8 cellular contexts compared by ENCODE assay signal in genomic region chr7:2844153-2845077, GRCh38. TPM values are rescaled to one million over a fixed set of nuclear protein-coding genes. Genes with fewer than 3 reads are reported as not detected.
A peak's percentile ranks its signal among the peaks of the same experiment; 100 is the strongest.
DNase-seq lines count a peak whose midpoint lies in the region; ATAC-seq, FAIRE-seq and TF ChIP-seq lines count a peak whose summit lies in the region.

GNA12 (minus strand) TSS chr7:2844308; CDS start chr7:2844161, 147 bp downstream.

- CTCF ChIA-PET in HepG2 (lab: Yijun Ruan, JAX; ENCODE audit: low intra/inter-chr PET ratio, low total read pairs) = no interaction called here

- POLR2A ChIA-PET in HepG2 (lab: Yijun Ruan, JAX) = interaction anchor here (0.6 to 1.1 kb wide), 8 partner anchors 9 to 45 kb away, joined by 3 to 5 read pairs (median 3); no protein-coding TSS in a partner anchor

- intact Hi-C loops in dendritic cell treated with granulocyte-macrophage colony-stimulating factor and Interleukin-4, amounts not matched to agents 40 ng/mL and 50 ng/mL, for 4 days (cut with micrococcal nuclease) = loop anchor here (1.0 to 10.0 kb wide), 2 partner anchors 19 to 60 kb away; no protein-coding TSS in a partner anchor
- intact Hi-C loops in HepG2 (cut with micrococcal nuclease; ENCODE audit: unreplicated experiment) = loop anchor here (1.0 kb wide), 1 partner anchor 42 kb away; no protein-coding TSS in a partner anchor

- H3K36me3 ChIP-seq in BLaER1 treated with 17β-estradiol and CSF1 and Interleukin-3, amounts not matched to agents 10 nM and 100 nM = peaks cover 0 to 36% (median 16%) of the 10 kb centered on the region in 11 experiments; a peak in 12 of 22 replicates
- peaks cover 0 to 12% of the 10 kb centered on the region in 2 experiments; a peak in 2 of 5 replicates for H3K36me3 ChIP-seq in HepG2 (replicated peaks in 1 of 2; ENCODE audit: control insufficient read depth in 1 of 2, insufficient read depth in 2 of 2, low read length in 2 of 2)

- peak; percentile 83 for FAIRE-seq in HepG2 (lab: Jason Lieb, UNC)

- peak within 1 kb of the TSS; percentile 67 to 95 (median 87) for H3K4me3 ChIP-seq in BLaER1 treated with 17β-estradiol and CSF1 and Interleukin-3, amounts not matched to agents 10 nM and 100 nM
- peak within 1 kb of the TSS; percentile 76 to 86 (median 86) for H3K4me3 ChIP-seq in HepG2 (replicated peaks in 1 of 3; ENCODE audit: insufficient read depth in 1 of 3, low read depth in 2 of 3, low read length in 3 of 3)

- TF ChIP-seq EP300 in HepG2 (IDR thresholded peaks at IDR 0.05; ENCODE audit: low read depth in 2 of 2, low read length in 2 of 2) = no peak
- no peak for TF ChIP-seq EP300 in HepG2 (CRISPR knock-in tag; IDR thresholded peaks at IDR 0.05; ENCODE audit: borderline replicate concordance)

- WGBS in HepG2 (ENCODE audit: low lambda C conversion rate) = 4% methylated on average over 20 of the region's 80 CpGs

- peak within 1 kb of the TSS; percentile 90 to 95 (median 92) for H3K9ac ChIP-seq in BLaER1 treated with 17β-estradiol and CSF1 and Interleukin-3, amounts not matched to agents 10 nM and 100 nM
- peak within 1 kb of the TSS; percentile 84 for H3K9ac ChIP-seq in HepG2 (ENCODE audit: insufficient read depth, low read depth, low read length)

- no peaks in the 10 kb centered on the region for H3K27me3 ChIP-seq in BLaER1 treated with 17β-estradiol and CSF1 and Interleukin-3, amounts not matched to agents 10 nM and 100 nM
- H3K27me3 ChIP-seq in HepG2 (ENCODE audit: control insufficient read depth in 1 of 2, insufficient read depth in 2 of 2, low read length in 2 of 2) = no peaks in the 10 kb centered on the region

- in situ Hi-C loops in HepG2 (cut with HindIII; ENCODE audit: extremely low pct_ligation_motif_present, low pct_unique_long_range_greater_than_20kb) = no loop called here

- ATAC-seq in GM19351 (IDR thresholded peaks at IDR 0.05; ENCODE audit: unreplicated experiment) = peak; percentile 94
- ATAC-seq in HG03521 (IDR thresholded peaks at IDR 0.05; ENCODE audit: unreplicated experiment) = peak; percentile 95
- ATAC-seq in HepG2 = peak; percentile 95

- TSS peak; percentile 99 for BruUV-seq in HepG2 (replicated peaks; lab: Mats Ljungman, UMichigan)

- no peak for TF ChIP-seq CTCF in HepG2 (CRISPR knock-in tag; IDR thresholded peaks at IDR 0.05)

- H3K9me3 ChIP-seq in BLaER1 treated with 17β-estradiol and CSF1 and Interleukin-3, amounts not matched to agents 10 nM and 100 nM (replicated peaks in 1 of 11) = peaks cover 0 to 20% (median 10%) of the 10 kb centered on the region in 11 experiments; a peak in 14 of 22 replicates
- H3K9me3 ChIP-seq in HepG2 (ENCODE audit: low read length) = no peaks in the 10 kb centered on the region

- no peaks in the 10 kb centered on the region for H3K27me3 Mint-ChIP-seq in dendritic cell treated with granulocyte-macrophage colony-stimulating factor and Interleukin-4, amounts not matched to agents 40 ng/mL and 50 ng/mL, for 4 days

- H3K79me2 ChIP-seq in HepG2 (ENCODE audit: insufficient read depth, low read length) = peaks cover 42% of the 10 kb centered on the region

- peaks cover 40 to 49% (median 44%) of the 10 kb centered on the region in 10 experiments for H3K4me1 ChIP-seq in BLaER1 treated with 17β-estradiol and CSF1 and Interleukin-3, amounts not matched to agents 10 nM and 100 nM
- peaks cover 64% of the 10 kb centered on the region for H3K4me1 ChIP-seq in HepG2 (ENCODE audit: insufficient read depth, low read length)

- H4K20me1 ChIP-seq in BLaER1 treated with 17β-estradiol and CSF1 and Interleukin-3, amounts not matched to agents 10 nM and 100 nM = peaks cover 0 to 44% (median 22%) of the 10 kb centered on the region in 11 experiments; a peak in 15 of 22 replicates
- no peaks in the 10 kb centered on the region for H4K20me1 ChIP-seq in HepG2 (ENCODE audit: insufficient read depth, low read length)

- peaks cover 40% of the 10 kb centered on the region for H3K4me1 Mint-ChIP-seq in dendritic cell treated with granulocyte-macrophage colony-stimulating factor and Interleukin-4, amounts not matched to agents 40 ng/mL and 50 ng/mL, for 4 days (ENCODE audit: low read depth)

- peak within 1 kb of the TSS; percentile 81 for H3K27ac Mint-ChIP-seq in dendritic cell treated with granulocyte-macrophage colony-stimulating factor and Interleukin-4, amounts not matched to agents 40 ng/mL and 50 ng/mL, for 4 days

- no peak for TF ChIP-seq RAD21 in HepG2 (CRISPR knock-in tag; IDR thresholded peaks at IDR 0.05)

- H3K36me3 Mint-ChIP-seq in dendritic cell treated with granulocyte-macrophage colony-stimulating factor and Interleukin-4, amounts not matched to agents 40 ng/mL and 50 ng/mL, for 4 days (ENCODE audit: low read depth) = peaks cover 18% of the 10 kb centered on the region

- DNase-seq in NCI-H748 (lab: John Stamatoyannopoulos, UW; ENCODE audit: unreplicated experiment) = peak; percentile 98
- DNase-seq in activated CD4-positive, alpha-beta T cell treated with anti-CD3 and anti-CD28 coated beads, Interleukin-2, amount 50 U/mL, for 1 hour = peak; percentile 98
- DNase-seq in HepG2 (ENCODE audit: low spot score) = peak; percentile 98
- DNase-seq in stimulated activated CD4-positive, alpha-beta T cell treated with anti-CD3 and anti-CD28 coated beads, Interleukin-4, amount 100 ng/mL, for 1 hour = peak; percentile 98

- no peak within 1 kb of the TSS for H2AFZ ChIP-seq in HepG2 (ENCODE audit: low read length)

- H3K9me3 Mint-ChIP-seq in dendritic cell treated with granulocyte-macrophage colony-stimulating factor and Interleukin-4, amounts not matched to agents 40 ng/mL and 50 ng/mL, for 4 days = no peaks in the 10 kb centered on the region

- peak within 1 kb of the TSS; percentile 86 for H3K4me3 Mint-ChIP-seq in dendritic cell treated with granulocyte-macrophage colony-stimulating factor and Interleukin-4, amounts not matched to agents 40 ng/mL and 50 ng/mL, for 4 days

- H3K4me2 ChIP-seq in BLaER1 treated with 17β-estradiol and CSF1 and Interleukin-3, amounts not matched to agents 10 nM and 100 nM = peak within 1 kb of the TSS; percentile 90 to 98 (median 94)
- peak within 1 kb of the TSS; percentile 91 for H3K4me2 ChIP-seq in HepG2 (ENCODE audit: low read depth, low read length)

- TF ChIP-seq POLR2A in HepG2 (IDR thresholded peaks at IDR 0.05; ENCODE audit: insufficient read depth in 1 of 2, low read depth in 2 of 2, low read length in 2 of 2) = peak; percentile 96

- peak within 1 kb of the TSS; percentile 75 to 92 (median 89) for H3K27ac ChIP-seq in BLaER1 treated with 17β-estradiol and CSF1 and Interleukin-3, amounts not matched to agents 10 nM and 100 nM
- H3K27ac ChIP-seq in HepG2 (ENCODE audit: extremely low read length, insufficient read depth, low read length) = peak within 1 kb of the TSS; percentile 72

TF ChIP-seq in HepG2, 621 proteins besides CTCF, POLR2A, EP300 and RAD21 (continues in another document):
- no peak for TF ChIP-seq ZNF841 (CRISPR knock-in tag; IDR thresholded peaks at IDR 0.05; ENCODE audit: borderline replicate concordance)
- TF ChIP-seq ZNF343 (CRISPR knock-in tag; IDR thresholded peaks at IDR 0.05) = no peak
- TF ChIP-seq PAXIP1 (CRISPR knock-in tag; conservative IDR thresholded peaks at IDR 0.05) = 0 out of 2 replicates have a peak, but pooled peaks have one; percentile 17
- no peak for TF ChIP-seq ZNF850 (CRISPR knock-in tag; conservative IDR thresholded peaks at IDR 0.05)

RNA-seq across cellular contexts. Expression of gene GNA12, which starts in this region (rescaled TPM):
- 16.2 and 23.3 TPM in 2 replicates for total RNA-seq in HepG2 (2016; rRNA removed; fragmentation: Illumina TruSeq; extraction: Trizol)
- 7.2 and 7.5 TPM in 2 replicates for total RNA-seq in HepG2 (2016; cell fraction: cytosol; rRNA removed; fragmentation: Illumina TruSeq; extraction: Trizol; ENCODE audit: low read depth)
- total RNA-seq in HepG2 (2016; cell fraction: insoluble cytoplasmic fraction; rRNA removed; fragmentation: Illumina TruSeq; extraction: Trizol) = 16.1 and 17.2 TPM in 2 replicates
- 26.9 and 27.9 TPM in 2 replicates for total RNA-seq in HepG2 (2016; cell fraction: membrane; rRNA removed; fragmentation: Illumina TruSeq; extraction: Trizol)
- total RNA-seq in HepG2 (2016; cell fraction: nucleus; rRNA removed; fragmentation: Illumina TruSeq; extraction: Trizol) = 14.4 and 16.2 TPM in 2 replicates
- 50.9 and 68.0 TPM in 2 replicates for polyA plus RNA-seq in HepG2 (2011; rRNA removed)
- 45.6 and 47.6 TPM in 2 replicates for polyA plus RNA-seq in HepG2 (2011; cell fraction: cytosol; rRNA removed)
- 34.2 and 39.3 TPM in 2 replicates for polyA plus RNA-seq in HepG2 (2011; cell fraction: nucleus; rRNA removed)
- polyA plus RNA-seq in HepG2 (2012) = 39.2 and 40.4 TPM in 2 replicates
- polyA plus RNA-seq in HepG2 (2016; cell fraction: cytosol; fragmentation: Illumina TruSeq; extraction: Trizol; ENCODE audit: low read depth) = 11.0 and 12.4 TPM in 2 replicates
- 33.6 and 42.6 TPM in 2 replicates for polyA plus RNA-seq in HepG2 (2016; cell fraction: insoluble cytoplasmic fraction; fragmentation: Illumina TruSeq; extraction: Trizol; ENCODE audit: low read depth)
- polyA plus RNA-seq in HepG2 (2016; cell fraction: membrane; fragmentation: Illumina TruSeq; extraction: Trizol; ENCODE audit: low read depth) = 39.2 and 40.8 TPM in 2 replicates
- polyA plus RNA-seq in HepG2 (2016; cell fraction: nucleus; fragmentation: Illumina TruSeq; extraction: Trizol; ENCODE audit: insufficient read depth, low read depth) = 26.9 and 29.3 TPM in 2 replicates
- polyA minus RNA-seq in HepG2 (2011; rRNA and poly(A)+ RNA removed; ENCODE audit: low replicate concordance) = 54.6 and 166 TPM in 2 replicates
- polyA minus RNA-seq in HepG2 (2011; cell fraction: cytosol; rRNA and poly(A)+ RNA removed) = 37.4 and 48.5 TPM in 2 replicates
- 30.9 and 39.8 TPM in 2 replicates for polyA minus RNA-seq in HepG2 (2011; cell fraction: nucleus; rRNA and poly(A)+ RNA removed)

Comparison
In these comparisons a context has a peak if more than half of its experiments do, and no peak if none do; other contexts are left out.
1. Peak in every context shown above with its lines: DNase-seq, ATAC-seq, H3K4me3 ChIP-seq and H3K27ac ChIP-seq.